In genomic region chr7:145582742-145583303, GRCh38 we compare ENCODE assay signal across 29 cellular contexts.
"Had no signal": no experiment of that assay in that cellular context is flagged by ENCODE, and none has a peak within 500 bp of the region (broad histone marks: within the 10 kb centered on the region; RNA-seq: fewer than 3 reads in every experiment).

No MANE protein-coding gene starts in this region.

- H3K4me3 Mint-ChIP-seq: naive thymus-derived CD8-positive, alpha-beta T cell; natural killer cell treated with Interleukin-12 subunit alpha and Interleukin-12 subunit beta and Interleukin-15 and Interleukin-18, amount 100 ng/mL, for 72 hours; nephron progenitor cell; neural crest cell; stimulated activated memory B cell treated with anti-CD40 and anti-IgM and Interleukin-4, amounts not matched to agents 10 μg/mL and 1 μg/mL and 100 μg/mL, for 72 hours; stimulated activated naive CD8-positive, alpha-beta T cell treated with anti-CD3 and anti-CD28 coated beads, Interleukin-15, Interleukin-2, amounts not matched to agents 100 ng/mL and 50 ng/mL, for 24 hours had no signal

- H3K9me3 Mint-ChIP-seq: stimulated activated memory B cell treated with anti-CD40 and anti-IgM and Interleukin-4, amounts not matched to agents 10 μg/mL and 1 μg/mL and 100 μg/mL, for 72 hours; stimulated activated naive CD8-positive, alpha-beta T cell treated with anti-CD3 and anti-CD28 coated beads, Interleukin-15, Interleukin-2, amounts not matched to agents 100 ng/mL and 50 ng/mL, for 24 hours had no signal

- H3K27ac ChIP-seq: neutrophil, pancreas, psoas muscle, right lobe of liver, sigmoid colon, spleen, stomach, thoracic aorta, thyroid gland, tibial nerve, upper lobe of left lung, vagina had no signal

- H3K36me3 Mint-ChIP-seq: naive thymus-derived CD8-positive, alpha-beta T cell; natural killer cell treated with Interleukin-12 subunit alpha and Interleukin-12 subunit beta and Interleukin-15 and Interleukin-18, amount 100 ng/mL, for 72 hours; stimulated activated memory B cell treated with anti-CD40 and anti-IgM and Interleukin-4, amounts not matched to agents 10 μg/mL and 1 μg/mL and 100 μg/mL, for 72 hours had no signal

- H3K36me3 ChIP-seq: neutrophil, pancreas, right lobe of liver, sigmoid colon, spleen, stomach, thoracic aorta, thyroid gland, tibial nerve, upper lobe of left lung, vagina had no signal

- DNase-seq: naive thymus-derived CD8-positive, alpha-beta T cell; nephron progenitor cell; nucleus accumbens; pancreas; psoas muscle; right lobe of liver; sigmoid colon; spleen; stimulated activated CD4-positive, alpha-beta T cell treated with anti-CD3 and anti-CD28 coated beads, Interleukin-12 subunit alpha, Interleukin-12 subunit beta, amount 100 ng/mL, for 4 hours; stimulated activated CD4-positive, alpha-beta T cell treated with anti-CD3 and anti-CD28 coated beads, Interleukin-1b, Interleukin-23, amount 100 ng/mL, for 48 hours; stimulated activated CD4-positive, alpha-beta T cell treated with anti-CD3 and anti-CD28 coated beads, Interleukin-4, amount 100 ng/mL, for 1 hour; stimulated activated CD4-positive, alpha-beta T cell treated with anti-CD3 and anti-CD28 coated beads, Interleukin-4, amount 100 ng/mL, for 4 hours; stimulated activated CD8-positive, alpha-beta memory T cell treated with anti-CD3 and anti-CD28 coated beads, Interleukin-4, amount 100 ng/mL, for 48 hours; stimulated activated naive CD4-positive, alpha-beta T cell; stomach; thyroid gland; trophoblast cell had no signal

- H3K27ac Mint-ChIP-seq: naive thymus-derived CD8-positive, alpha-beta T cell; natural killer cell treated with Interleukin-12 subunit alpha and Interleukin-12 subunit beta and Interleukin-15 and Interleukin-18, amount 100 ng/mL, for 72 hours; nephron progenitor cell; progenitor cell of endocrine pancreas; stimulated activated memory B cell treated with anti-CD40 and anti-IgM and Interleukin-4, amounts not matched to agents 10 μg/mL and 1 μg/mL and 100 μg/mL, for 72 hours; stimulated activated naive CD8-positive, alpha-beta T cell treated with anti-CD3 and anti-CD28 coated beads, Interleukin-15, Interleukin-2, amounts not matched to agents 100 ng/mL and 50 ng/mL, for 24 hours had no signal

- H3K27me3 Mint-ChIP-seq: naive thymus-derived CD8-positive, alpha-beta T cell; natural killer cell treated with Interleukin-12 subunit alpha and Interleukin-12 subunit beta and Interleukin-15 and Interleukin-18, amount 100 ng/mL, for 72 hours; progenitor cell of endocrine pancreas; stimulated activated memory B cell treated with anti-CD40 and anti-IgM and Interleukin-4, amounts not matched to agents 10 μg/mL and 1 μg/mL and 100 μg/mL, for 72 hours; stimulated activated naive CD8-positive, alpha-beta T cell treated with anti-CD3 and anti-CD28 coated beads, Interleukin-15, Interleukin-2, amounts not matched to agents 100 ng/mL and 50 ng/mL, for 24 hours had no signal

- H3K9me3 ChIP-seq: neutrophil, pancreas, psoas muscle, right lobe of liver, sigmoid colon, thoracic aorta, thyroid gland, vagina had no signal

- H3K4me1 Mint-ChIP-seq: naive thymus-derived CD8-positive, alpha-beta T cell; nephron progenitor cell; neural crest cell; stimulated activated memory B cell treated with anti-CD40 and anti-IgM and Interleukin-4, amounts not matched to agents 10 μg/mL and 1 μg/mL and 100 μg/mL, for 72 hours had no signal

- H3K4me1 ChIP-seq: pancreas, psoas muscle, right lobe of liver, sigmoid colon, spleen, stomach, thyroid gland, tibial nerve, upper lobe of left lung, vagina had no signal

- ATAC-seq: naive thymus-derived CD8-positive, alpha-beta T cell; natural killer cell treated with Interleukin-12 subunit alpha and Interleukin-12 subunit beta and Interleukin-15 and Interleukin-18, amount 100 ng/mL, for 72 hours; pancreas; psoas muscle; right cardiac atrium; right lobe of liver; stimulated activated memory B cell treated with anti-CD40 and anti-IgM and Interleukin-4, amounts not matched to agents 10 μg/mL and 1 μg/mL and 100 μg/mL, for 72 hours had no signal

- H3K27me3 ChIP-seq: neutrophil, pancreas, right lobe of liver, sigmoid colon, spleen, stomach, thyroid gland, tibial nerve, upper lobe of left lung, vagina had no signal

- H3K4me3 ChIP-seq: pancreas, psoas muscle, right lobe of liver, sigmoid colon, smooth muscle cell, spleen, stomach, thoracic aorta, thyroid gland, tibial nerve, upper lobe of left lung, vagina had no signal
